17 cellular contexts compared by ENCODE assay signal in the genomic region with DNA sequence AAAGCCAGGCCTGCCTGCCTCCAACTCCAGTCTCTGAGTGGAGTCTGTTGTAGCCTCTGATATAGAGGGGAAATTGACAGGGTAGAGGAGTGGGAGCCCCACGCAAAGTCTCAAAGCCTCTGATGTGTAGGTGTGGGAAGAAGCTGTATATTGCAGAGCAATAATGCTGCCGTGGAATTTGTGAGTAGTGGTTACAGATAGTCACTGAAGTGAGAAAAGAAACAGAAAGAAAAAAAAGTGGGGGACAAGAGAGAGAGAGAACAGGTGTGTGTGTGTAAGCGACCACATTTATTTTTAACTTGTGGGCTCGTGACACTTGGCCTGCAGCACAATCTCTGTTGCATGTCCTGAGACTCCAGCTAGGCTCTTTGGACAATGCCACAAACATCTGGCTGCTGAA.
A peak's percentile ranks its signal among the peaks of the same experiment; 100 is the strongest.
DNase-seq lines count a peak whose midpoint lies in the region; ATAC-seq, FAIRE-seq and TF ChIP-seq lines count a peak whose summit lies in the region.
"Had no signal": no experiment of that assay in that cellular context is flagged by ENCODE, and none has a peak within 500 bp of the region (broad histone marks: within the 10 kb centered on the region; RNA-seq: fewer than 3 reads in every experiment).

No MANE protein-coding gene starts in this region.

- H3K4me1 ChIP-seq in smooth muscle cell (ENCODE audit: low read depth) (no peaks in the 10 kb centered on the region), tibial artery (no peaks in the 10 kb centered on the region)

- H3K9me3 ChIP-seq in smooth muscle cell (replicated peaks; ENCODE audit: low read depth): no peaks in the 10 kb centered on the region
- peaks cover 0 to 6% (median 0%) of the 10 kb centered on the region in 3 donors for H3K9me3 ChIP-seq in tibial artery

- WGBS in smooth muscle cell (ENCODE audit: low lambda C conversion rate): 72% methylated on average over 4 of the region's 4 CpGs

- H3K9ac ChIP-seq in smooth muscle cell (ENCODE audit: low read depth): no peak overlapping the region

- TF ChIP-seq CTCF in GM20000 (IDR thresholded peaks at IDR 0.05; ENCODE audit: extremely low read depth, missing control alignments) (no peak), smooth muscle cell (IDR thresholded peaks at IDR 0.05; ENCODE audit: borderline replicate concordance, insufficient read depth, poor library complexity, severe bottlenecking) (no peak), tibial artery (IDR thresholded peaks at IDR 0.05) (no peak)

- no peak overlapping the region for H3K27ac ChIP-seq in smooth muscle cell (ENCODE audit: low read depth)
- no peak overlapping the region for H3K27ac ChIP-seq in tibial artery
- H3K27ac ChIP-seq: HL-60 had no signal

- DNase-seq in GM18507 (ENCODE audit: extremely low spot score, insufficient read length, low read depth) (peak; percentile 9), GM20000 (ENCODE audit: low spot score) (peak; percentile 32), smooth muscle cell (lab: John Stamatoyannopoulos, UW; ENCODE audit: unreplicated experiment) (no peak), AG08395 (ENCODE audit: low spot score) (no peak), tibial artery (no peak)
- DNase-seq in activated CD8-positive, alpha-beta memory T cell treated with anti-CD3 and anti-CD28 coated beads, Interleukin-2, amount 50 U/mL, for 4 hours: no peak
- DNase-seq: activated naive CD4-positive, alpha-beta T cell treated with Interleukin-2 at 50 U/mL for 16 hours; AML-193; cerebellar nuclear complex; GF-D8; naive thymus-derived CD8-positive, alpha-beta T cell; small intestine had no signal

- ATAC-seq in HG02938 (IDR thresholded peaks at IDR 0.05; ENCODE audit: unreplicated experiment) (peak; percentile 91), HG03558 (IDR thresholded peaks at IDR 0.05; ENCODE audit: extremely low read depth, unreplicated experiment) (peak; percentile 94)
- ATAC-seq: naive thymus-derived CD8-positive, alpha-beta T cell; SK-N-SH treated with all-trans-retinoic acid at 6 μM for 48 hours had no signal

- no peak overlapping the region for H2AFZ ChIP-seq in smooth muscle cell (ENCODE audit: low read depth)

- peak; percentile 81 for FAIRE-seq in GM18507 (lab: Jason Lieb, UNC)
- FAIRE-seq: keratinocyte, small intestine had no signal

- H3K4me3 ChIP-seq in smooth muscle cell (no peak overlapping the region), tibial artery (no peak overlapping the region)

- intact Hi-C loops in tibial artery (cut with DNase I; ENCODE audit: low total_unique reads): loop anchor here (5.0 kb wide), 1 partner anchor 1409 kb away; no protein-coding TSS in a partner anchor

- no peaks in the 10 kb centered on the region for H3K27me3 ChIP-seq in smooth muscle cell (ENCODE audit: low read depth)
- no peaks in the 10 kb centered on the region for H3K27me3 ChIP-seq in tibial artery

- H3F3A ChIP-seq in smooth muscle cell (ENCODE audit: low read depth): no peaks in the 10 kb centered on the region

- H3K4me2 ChIP-seq in smooth muscle cell: no peak overlapping the region

- no peaks in the 10 kb centered on the region for H3K36me3 ChIP-seq in smooth muscle cell (ENCODE audit: low read depth)
- no peaks in the 10 kb centered on the region for H3K36me3 ChIP-seq in tibial artery

- H4K20me1 ChIP-seq in smooth muscle cell (ENCODE audit: low read depth): no peaks in the 10 kb centered on the region

- no peaks in the 10 kb centered on the region for H3K79me2 ChIP-seq in smooth muscle cell (ENCODE audit: low read depth)

Comparison
In these comparisons a context has a peak if more than half of its experiments do, and no peak if none do; other contexts are left out.
1. DNase-seq: peak in GM18507 (single experiment) and GM20000 (single experiment); none in smooth muscle cell (single experiment), AG08395 (single experiment), activated CD8-positive, alpha-beta memory T cell treated with anti-CD3 and anti-CD28 coated beads, Interleukin-2, amount 50 U/mL, for 4 hours (single experiment) and tibial artery (0 of 2).